In genomic region chr2:130529545-130529944, GRCh38 we compare ENCODE assay signal across 11 cellular contexts. TPM values are rescaled to one million over a fixed set of nuclear protein-coding genes. Genes with fewer than 3 reads are reported as not detected.
"Had no signal": no experiment of that assay in that cellular context is flagged by ENCODE, and none has a peak within 500 bp of the region (broad histone marks: within the 10 kb centered on the region; RNA-seq: fewer than 3 reads in every experiment).

No MANE protein-coding gene starts in this region.

RNA-seq across cellular contexts. Expression of gene CFC1B, which starts 8.5 kb away (rescaled TPM):
- total RNA-seq: OCI-LY7, PC-3, PC-9, Peyer's patch, Right ventricle myocardium inferior, Right ventricle myocardium superior, RPMI7951, SJCRH30, SJSA1, SK-MEL-5 had no signal
- polyA plus RNA-seq: SK-N-SH had no signal

RNA-seq across cellular contexts. Expression of gene POTEI, which starts 20.4 kb away (rescaled TPM):
- total RNA-seq: PC-3, PC-9, Right ventricle myocardium inferior, Right ventricle myocardium superior, RPMI7951, SJSA1, SK-MEL-5 had no signal
- polyA plus RNA-seq: SK-N-SH had no signal
